8 cellular contexts compared by ENCODE assay signal in the genomic region with DNA sequence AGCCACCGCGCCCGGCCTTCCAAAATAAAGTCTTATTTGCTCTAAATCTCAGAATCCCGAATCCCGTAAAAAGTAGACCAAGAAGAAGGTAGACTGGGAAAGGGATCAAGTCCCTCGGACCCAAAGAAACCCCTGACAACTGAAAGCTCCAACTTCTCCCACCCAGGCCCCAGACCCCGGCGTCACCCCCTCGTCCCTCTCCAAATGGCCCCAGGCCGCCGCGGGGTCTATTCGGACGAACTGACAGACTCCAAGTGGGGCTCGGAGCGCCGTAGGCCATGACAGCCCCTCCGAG. TPM values are rescaled to one million over a fixed set of nuclear protein-coding genes. Genes with fewer than 3 reads are reported as not detected.
DNase-seq lines count a peak whose midpoint lies in the region; ATAC-seq and TF ChIP-seq lines count a peak whose summit lies in the region.

No MANE protein-coding gene starts in this region.

- TF ChIP-seq CTCF in breast epithelium (IDR thresholded peaks at IDR 0.05) (no peak), mucosa of descending colon (IDR thresholded peaks at IDR 0.05) (no peak)

- intact Hi-C loops in breast epithelium (cut with DNase I; ENCODE audit: low total_unique reads), result no loop called here
- intact Hi-C loops in mucosa of descending colon (cut with DNase I, micrococcal nuclease), result no loop called here

- H3K36me3 ChIP-seq in breast epithelium, result no peaks in the 10 kb centered on the region
- H3K36me3 ChIP-seq in mucosa of descending colon (ENCODE audit: low read depth), result no peaks in the 10 kb centered on the region

- DNase-seq in stimulated activated naive CD8-positive, alpha-beta T cell treated with anti-CD3 and anti-CD28 coated beads, Interleukin-15, Interleukin-2, amounts not matched to agents 100 U/mL and 50 U/mL, for 24 hours, result no peak
- DNase-seq in breast epithelium (ENCODE audit: low spot score in 2 of 2), result no peak
- DNase-seq in mucosa of descending colon, result no peak
- DNase-seq in stimulated activated CD4-positive, alpha-beta T cell treated with anti-CD3 and anti-CD28 coated beads, Interleukin-4, amount 100 ng/mL, for 24 hours, result no peak
- DNase-seq in globus pallidus (ENCODE audit: low spot score), result no peak
- DNase-seq in NOMO-1 treated with DMSO at 0.1 percent for 48 hours (lab: John Stamatoyannopoulos, UW; ENCODE audit: unreplicated experiment), result no peak

- H3K36me3 Mint-ChIP-seq in stimulated activated naive CD8-positive, alpha-beta T cell treated with anti-CD3 and anti-CD28 coated beads, Interleukin-15, Interleukin-2, amounts not matched to agents 100 ng/mL and 50 ng/mL, for 24 hours (ENCODE audit: low read depth), result peaks cover 48% of the 10 kb centered on the region

- no peaks in the 10 kb centered on the region for H3K9me3 ChIP-seq in breast epithelium
- no peaks in the 10 kb centered on the region for H3K9me3 ChIP-seq in mucosa of descending colon

- H3K4me1 Mint-ChIP-seq in stimulated activated naive CD8-positive, alpha-beta T cell treated with anti-CD3 and anti-CD28 coated beads, Interleukin-15, Interleukin-2, amounts not matched to agents 100 ng/mL and 50 ng/mL, for 24 hours (ENCODE audit: low read depth), result peaks cover 49% of the 10 kb centered on the region

- H3K27me3 Mint-ChIP-seq in stimulated activated naive CD8-positive, alpha-beta T cell treated with anti-CD3 and anti-CD28 coated beads, Interleukin-15, Interleukin-2, amounts not matched to agents 100 ng/mL and 50 ng/mL, for 24 hours, result no peaks in the 10 kb centered on the region

- H3K4me3 ChIP-seq in breast epithelium (peak overlapping the region; percentile 83 to 90 (median 90)), mucosa of descending colon (peak overlapping the region; percentile 69)

- no peak for ATAC-seq in stimulated activated naive CD8-positive, alpha-beta T cell treated with anti-CD3 and anti-CD28 coated beads, Interleukin-15, Interleukin-2, amounts not matched to agents 100 U/mL and 50 U/mL, for 24 hours
- no peak for ATAC-seq in mucosa of descending colon
- no peak for ATAC-seq in HG03097 (IDR thresholded peaks at IDR 0.05; ENCODE audit: low FRiP score, unreplicated experiment)

- peaks cover 4% of the 10 kb centered on the region for H3K9me3 Mint-ChIP-seq in stimulated activated naive CD8-positive, alpha-beta T cell treated with anti-CD3 and anti-CD28 coated beads, Interleukin-15, Interleukin-2, amounts not matched to agents 100 ng/mL and 50 ng/mL, for 24 hours

- TF ChIP-seq POLR2A in breast epithelium (IDR thresholded peaks at IDR 0.05), result no peak

- no peaks in the 10 kb centered on the region for H3K27me3 ChIP-seq in breast epithelium

- H3K27ac Mint-ChIP-seq in stimulated activated naive CD8-positive, alpha-beta T cell treated with anti-CD3 and anti-CD28 coated beads, Interleukin-15, Interleukin-2, amounts not matched to agents 100 ng/mL and 50 ng/mL, for 24 hours, result peak overlapping the region; percentile 95

- H3K4me1 ChIP-seq in breast epithelium, result no peaks in the 10 kb centered on the region
- peaks cover 18% of the 10 kb centered on the region for H3K4me1 ChIP-seq in mucosa of descending colon (ENCODE audit: low read depth)

- peak overlapping the region; percentile 90 for H3K4me3 Mint-ChIP-seq in stimulated activated naive CD8-positive, alpha-beta T cell treated with anti-CD3 and anti-CD28 coated beads, Interleukin-15, Interleukin-2, amounts not matched to agents 100 ng/mL and 50 ng/mL, for 24 hours

- H3K27ac ChIP-seq in breast epithelium, result peak overlapping the region; percentile 93

RNA-seq across cellular contexts. Expression of gene DDX39A, which starts 0.5 kb away (rescaled TPM):
- total RNA-seq in breast epithelium (10 to 100 TPM; 65.9 to 79.0 (median 75.5) TPM), mucosa of descending colon (10 to 100 TPM; 56.9 to 85.5 (median 66.5) TPM)

RNA-seq across cellular contexts. Expression of gene PKN1, which starts 14.4 kb away (rescaled TPM):
- total RNA-seq in breast epithelium (10 to 100 TPM; 40.8 to 78.1 (median 59.6) TPM), mucosa of descending colon (100 to 1,000 TPM in 1 of 3 donors, 10 to 100 TPM in 2; 30.1 to 117 (median 42.0) TPM)

RNA-seq across cellular contexts. Expression of gene ADGRE5, which starts 37.4 kb away (rescaled TPM):
- 10 to 100 TPM; 20.2 to 31.4 (median 23.3) TPM for total RNA-seq in breast epithelium
- 100 to 1,000 TPM in 2 of 3 donors, 10 to 100 TPM in 1; 92.7 to 130 (median 127) TPM for total RNA-seq in mucosa of descending colon

RNA-seq across cellular contexts. Expression of gene PTGER1, which starts 56.5 kb away (rescaled TPM):
- total RNA-seq in breast epithelium, result 1 to 10 TPM in 1 of 3 donors, under 1 TPM in 1, not detected in 1; 0.48 to 1.3 TPM
- total RNA-seq in mucosa of descending colon, result 1 to 10 TPM in 1 of 3 donors, under 1 TPM in 2; 0.41 to 1.2 (median 0.63) TPM
